Comparison of ENCODE assay signal across 1 cellular context in the genomic region with DNA sequence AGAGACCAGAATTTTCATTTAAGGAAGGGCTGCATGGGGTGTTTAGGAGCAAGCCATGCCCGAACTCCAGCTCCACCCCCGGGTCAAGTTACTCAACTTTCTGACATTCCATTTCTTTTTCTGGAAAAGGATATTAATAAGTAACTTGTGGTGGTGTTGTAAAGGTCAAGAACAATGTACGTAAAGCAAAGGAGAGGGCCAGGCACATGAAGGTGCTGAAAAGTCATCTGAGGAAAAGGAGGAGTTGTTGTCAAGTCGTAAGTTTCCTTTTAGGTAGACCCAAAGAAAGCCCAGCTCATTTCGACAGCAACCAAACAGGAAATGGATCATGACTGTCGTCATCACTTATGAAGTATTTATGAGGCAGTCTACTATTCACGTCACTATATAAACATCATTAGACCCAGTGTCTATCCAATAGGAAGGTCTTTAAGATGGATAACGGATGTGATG.
TF ChIP-seq lines count a peak whose summit lies in the region.

No MANE protein-coding gene starts in this region.

TF ChIP-seq in HepG2, 621 proteins besides CTCF, POLR2A, EP300 and RAD21 (continued from another document):
- TF ChIP-seq CREB1 (IDR thresholded peaks at IDR 0.05) (peak; percentile 86), CREB1 (CRISPR knock-in tag; IDR thresholded peaks at IDR 0.05) (no peak)
